ENCODE assay signal across 24 cellular contexts in genomic region chr11:128201006-128201405, GRCh38.
DNase-seq lines count a peak whose midpoint lies in the region; ATAC-seq lines count a peak whose summit lies in the region.
"Had no signal": no experiment of that assay in that cellular context is flagged by ENCODE, and none has a peak within 500 bp of the region (broad histone marks: within the 10 kb centered on the region; RNA-seq: fewer than 3 reads in every experiment).

No MANE protein-coding gene starts in this region.

- peak; percentile 93 for ATAC-seq in stimulated activated effector memory CD8-positive, alpha-beta T cell treated with anti-CD3 and anti-CD28 coated beads, Interleukin-12 subunit alpha, Interleukin-12 subunit beta, amount 100 ng/mL, for 72 hours
- no peak for ATAC-seq in HG02571 (IDR thresholded peaks at IDR 0.05; ENCODE audit: unreplicated experiment)
- ATAC-seq: HCT116, Right ventricle myocardium inferior had no signal

- H3K36me3 Mint-ChIP-seq in activated naive CD4-positive, alpha-beta T cell treated with anti-CD3 and anti-CD28 coated beads for 36 hours (ENCODE audit: low read depth), result no peaks in the 10 kb centered on the region
- no peaks in the 10 kb centered on the region for H3K36me3 Mint-ChIP-seq in T-helper 2 cell treated with Interferon-gamma antibody and Interleukin-4, amounts not matched to agents 5 μg/mL and 100 μg/mL, for 36 hours (ENCODE audit: low read depth)
- no peaks in the 10 kb centered on the region for H3K36me3 Mint-ChIP-seq in stimulated activated effector memory CD8-positive, alpha-beta T cell treated with anti-CD3 and anti-CD28 coated beads, Interleukin-12 subunit alpha, Interleukin-12 subunit beta, amount 100 ng/mL, for 72 hours
- H3K36me3 Mint-ChIP-seq: CD14-positive monocyte had no signal

- H3K9me3 Mint-ChIP-seq in activated naive CD4-positive, alpha-beta T cell treated with anti-CD3 and anti-CD28 coated beads for 36 hours, result no peaks in the 10 kb centered on the region
- H3K9me3 Mint-ChIP-seq in T-helper 2 cell treated with Interferon-gamma antibody and Interleukin-4, amounts not matched to agents 5 μg/mL and 100 μg/mL, for 36 hours, result peaks cover 1% of the 10 kb centered on the region
- no peaks in the 10 kb centered on the region for H3K9me3 Mint-ChIP-seq in stimulated activated effector memory CD8-positive, alpha-beta T cell treated with anti-CD3 and anti-CD28 coated beads, Interleukin-12 subunit alpha, Interleukin-12 subunit beta, amount 100 ng/mL, for 72 hours

- H3K4me3 Mint-ChIP-seq in activated naive CD4-positive, alpha-beta T cell treated with anti-CD3 and anti-CD28 coated beads for 36 hours, result no peak overlapping the region
- H3K4me3 Mint-ChIP-seq in T-helper 2 cell treated with Interferon-gamma antibody and Interleukin-4, amounts not matched to agents 5 μg/mL and 100 μg/mL, for 36 hours, result no peak overlapping the region
- H3K4me3 Mint-ChIP-seq in stimulated activated effector memory CD8-positive, alpha-beta T cell treated with anti-CD3 and anti-CD28 coated beads, Interleukin-12 subunit alpha, Interleukin-12 subunit beta, amount 100 ng/mL, for 72 hours, result no peak overlapping the region
- H3K4me3 Mint-ChIP-seq: CD14-positive monocyte, IgD-negative memory B cell had no signal

- peaks cover 18% of the 10 kb centered on the region for H3K4me1 Mint-ChIP-seq in activated naive CD4-positive, alpha-beta T cell treated with anti-CD3 and anti-CD28 coated beads for 36 hours (ENCODE audit: low read depth)
- H3K4me1 Mint-ChIP-seq in T-helper 2 cell treated with Interferon-gamma antibody and Interleukin-4, amounts not matched to agents 5 μg/mL and 100 μg/mL, for 36 hours (ENCODE audit: low read depth), result peaks cover 19% of the 10 kb centered on the region
- H3K4me1 Mint-ChIP-seq in stimulated activated effector memory CD8-positive, alpha-beta T cell treated with anti-CD3 and anti-CD28 coated beads, Interleukin-12 subunit alpha, Interleukin-12 subunit beta, amount 100 ng/mL, for 72 hours, result peaks cover 33% of the 10 kb centered on the region

- CTCF ChIA-PET in activated naive CD4-positive, alpha-beta T cell treated with anti-CD3 and anti-CD28 coated beads for 36 hours (lab: Charles Lee), result interaction anchor here (1.0 to 1.1 kb wide), 2 partner anchors 11 to 405 kb away, joined by 3 to 4 read pairs; no protein-coding TSS in a partner anchor

- no peak overlapping the region for H3K27ac Mint-ChIP-seq in activated naive CD4-positive, alpha-beta T cell treated with anti-CD3 and anti-CD28 coated beads for 36 hours
- H3K27ac Mint-ChIP-seq in T-helper 2 cell treated with Interferon-gamma antibody and Interleukin-4, amounts not matched to agents 5 μg/mL and 100 μg/mL, for 36 hours, result no peak overlapping the region
- H3K27ac Mint-ChIP-seq in stimulated activated effector memory CD8-positive, alpha-beta T cell treated with anti-CD3 and anti-CD28 coated beads, Interleukin-12 subunit alpha, Interleukin-12 subunit beta, amount 100 ng/mL, for 72 hours, result no peak overlapping the region
- H3K27ac Mint-ChIP-seq: CD14-positive monocyte; CD8-positive, alpha-beta memory T cell; IgD-negative memory B cell had no signal

- intact Hi-C loops in activated naive CD4-positive, alpha-beta T cell treated with anti-CD3 and anti-CD28 coated beads for 36 hours (cut with micrococcal nuclease), result no loop called here

- peak; percentile 45 for DNase-seq in activated CD4-positive, alpha-beta T cell treated with anti-CD3 and anti-CD28 coated beads for 48 hours
- no peak for DNase-seq in activated CD4-positive, alpha-beta T cell treated with anti-CD3 and anti-CD28 coated beads, Interleukin-2, amount 50 U/mL, for 4 hours
- peak; percentile 22 for DNase-seq in activated naive CD4-positive, alpha-beta T cell treated with anti-CD3 and anti-CD28 coated beads for 36 hours
- no peak for DNase-seq in activated naive CD4-positive, alpha-beta T cell treated with Interleukin-2 at 50 U/mL for 16 hours
- peak; percentile 47 for DNase-seq in T-helper 2 cell treated with Interferon-gamma antibody and Interleukin-4, amounts not matched to agents 5 μg/mL and 100 μg/mL, for 36 hours (ENCODE audit: low spot score)
- no peak for DNase-seq in stimulated activated effector memory CD8-positive, alpha-beta T cell treated with anti-CD3 and anti-CD28 coated beads, Interleukin-12 subunit alpha, Interleukin-12 subunit beta, amount 100 ng/mL, for 72 hours (ENCODE audit: low spot score in 2 of 2)
- DNase-seq in NCI-H1436 treated with DMSO at 0.1 percent for 48 hours (lab: John Stamatoyannopoulos, UW), result no peak
- DNase-seq: 8988T; ACHN; BE2C; CD8-positive, alpha-beta memory T cell; DMS 273 treated with DMSO at 0.1 percent for 48 hours; DMS79; EL; GF-D8; MM.1S; NCI-H1694 treated with DMSO at 0.1 percent for 48 hours; NCI-H2227 treated with DMSO at 0.1 percent for 48 hours; PC-9 had no signal

- H3K27me3 Mint-ChIP-seq in activated naive CD4-positive, alpha-beta T cell treated with anti-CD3 and anti-CD28 coated beads for 36 hours (ENCODE audit: low read depth), result no peaks in the 10 kb centered on the region
- H3K27me3 Mint-ChIP-seq in T-helper 2 cell treated with Interferon-gamma antibody and Interleukin-4, amounts not matched to agents 5 μg/mL and 100 μg/mL, for 36 hours (ENCODE audit: low read depth), result no peaks in the 10 kb centered on the region
- H3K27me3 Mint-ChIP-seq: CD8-positive, alpha-beta memory T cell; IgD-negative memory B cell had no signal

Comparison
In these comparisons a context has a peak if more than half of its experiments do, and no peak if none do; other contexts are left out.
1. DNase-seq: peak in activated CD4-positive, alpha-beta T cell treated with anti-CD3 and anti-CD28 coated beads for 48 hours (single experiment), activated naive CD4-positive, alpha-beta T cell treated with anti-CD3 and anti-CD28 coated beads for 36 hours (single experiment) and T-helper 2 cell treated with Interferon-gamma antibody and Interleukin-4, amounts not matched to agents 5 μg/mL and 100 μg/mL, for 36 hours (single experiment); none in activated CD4-positive, alpha-beta T cell treated with anti-CD3 and anti-CD28 coated beads, Interleukin-2, amount 50 U/mL, for 4 hours (0 of 2), activated naive CD4-positive, alpha-beta T cell treated with Interleukin-2 at 50 U/mL for 16 hours (single experiment), stimulated activated effector memory CD8-positive, alpha-beta T cell treated with anti-CD3 and anti-CD28 coated beads, Interleukin-12 subunit alpha, Interleukin-12 subunit beta, amount 100 ng/mL, for 72 hours (0 of 2) and NCI-H1436 treated with DMSO at 0.1 percent for 48 hours (single experiment).